In the genomic region with DNA sequence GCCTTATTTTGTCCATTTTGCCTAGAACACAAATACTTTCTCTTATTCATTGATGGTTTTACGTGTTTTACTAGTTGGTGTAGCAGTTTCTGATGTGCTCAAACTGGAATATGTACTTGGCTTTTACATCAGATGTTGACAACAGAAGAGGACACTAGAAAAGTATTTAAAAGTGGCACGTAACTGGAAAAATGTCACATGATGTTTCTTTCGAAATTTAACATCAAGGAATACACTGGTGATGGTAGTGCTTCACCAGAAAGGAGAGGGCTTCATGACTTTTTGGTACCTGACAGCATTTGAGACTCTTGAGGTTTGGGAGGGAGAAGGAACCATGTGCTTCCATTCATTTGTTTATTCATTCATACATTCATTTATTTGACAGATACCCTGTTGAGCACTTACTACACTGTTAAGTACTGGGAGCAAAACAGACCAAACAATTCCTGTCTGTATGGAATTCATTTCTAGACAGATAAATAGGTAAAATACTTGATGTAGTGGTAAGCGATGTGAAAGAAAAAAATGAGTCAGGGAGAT, we compare ENCODE assay signal across 9 cellular contexts. TPM values are rescaled to one million over a fixed set of nuclear protein-coding genes. Genes with fewer than 3 reads are reported as not detected.
DNase-seq lines count a peak whose midpoint lies in the region; ATAC-seq and TF ChIP-seq lines count a peak whose summit lies in the region.
"Had no signal": no experiment of that assay in that cellular context is flagged by ENCODE, and none has a peak within 500 bp of the region (broad histone marks: within the 10 kb centered on the region; RNA-seq: fewer than 3 reads in every experiment).

No MANE protein-coding gene starts in this region.

- H3K36me3 Mint-ChIP-seq in endodermal cell (ENCODE audit: low read depth), result peaks cover 15% of the 10 kb centered on the region
- H3K36me3 Mint-ChIP-seq in osteocyte (ENCODE audit: unreplicated experiment), result peaks cover 5% of the 10 kb centered on the region

- H3K9ac ChIP-seq in DND-41 (ENCODE audit: low read depth, low read length) (peak overlapping the region; percentile 98), OCI-LY3 (ENCODE audit: low read length) (peak overlapping the region; percentile 83), endodermal cell (ENCODE audit: extremely low read depth, low read length, poor library complexity, severe bottlenecking) (peak overlapping the region; percentile 90)

- H3K27ac Mint-ChIP-seq in endodermal cell (peak overlapping the region; percentile 28), osteocyte (ENCODE audit: unreplicated experiment) (peak overlapping the region; percentile 73)

- H4K20me1 ChIP-seq in DND-41 (ENCODE audit: insufficient read depth, low read length), result peaks cover 16% of the 10 kb centered on the region; the same call in 1 of the 2 replicates
- H4K20me1 ChIP-seq in OCI-LY3 (ENCODE audit: insufficient read depth, low read length), result peaks cover 9% of the 10 kb centered on the region; the same call in 1 of the 2 replicates

- H3K4me3 Mint-ChIP-seq in endodermal cell, result peak overlapping the region; percentile 93
- peak overlapping the region; percentile 93 for H3K4me3 Mint-ChIP-seq in osteocyte (ENCODE audit: unreplicated experiment)

- H3K27me3 ChIP-seq in DND-41 (ENCODE audit: insufficient read depth, low read length, poor library complexity) (no peaks in the 10 kb centered on the region), OCI-LY3 (ENCODE audit: low read depth, low read length) (no peaks in the 10 kb centered on the region), endodermal cell (ENCODE audit: control insufficient read depth, insufficient read depth, low read length, poor library complexity, severe bottlenecking) (no peaks in the 10 kb centered on the region)

- ATAC-seq in DND-41 (ENCODE audit: insufficient read depth, low read depth) (no peak), HG03097 (IDR thresholded peaks at IDR 0.05; ENCODE audit: low FRiP score, unreplicated experiment) (no peak), GM19035 (IDR thresholded peaks at IDR 0.05; ENCODE audit: unreplicated experiment) (no peak)

- no peaks in the 10 kb centered on the region for H3K9me3 Mint-ChIP-seq in endodermal cell
- no peaks in the 10 kb centered on the region for H3K9me3 Mint-ChIP-seq in osteocyte (ENCODE audit: unreplicated experiment)

- H3K4me1 ChIP-seq in DND-41 (ENCODE audit: insufficient read depth, low read length), result peaks cover 43% of the 10 kb centered on the region
- peaks cover 17% of the 10 kb centered on the region for H3K4me1 ChIP-seq in OCI-LY3 (ENCODE audit: low read length)
- H3K4me1 ChIP-seq in endodermal cell (ENCODE audit: control insufficient read depth, insufficient read depth, low read length), result no peaks in the 10 kb centered on the region

- peaks cover 25% of the 10 kb centered on the region for H3K36me3 ChIP-seq in DND-41 (ENCODE audit: insufficient read depth, low read length)
- H3K36me3 ChIP-seq in OCI-LY3 (replicated peaks; ENCODE audit: low read depth, low read length), result peaks cover 14% of the 10 kb centered on the region
- H3K36me3 ChIP-seq in endodermal cell (ENCODE audit: control insufficient read depth, insufficient read depth, low read length), result peaks cover 15% of the 10 kb centered on the region

- H3K27me3 Mint-ChIP-seq in endodermal cell (ENCODE audit: insufficient read depth) (no peaks in the 10 kb centered on the region), osteocyte (ENCODE audit: unreplicated experiment) (no peaks in the 10 kb centered on the region)

- 86 to 100% methylated on average over 3 to 4 of the region's 4 CpGs for WGBS in endodermal cell (ENCODE audit: insufficient coverage in 1 of 2, insufficient read length in 1 of 2), 2 experiments

- H3K79me2 ChIP-seq in DND-41 (ENCODE audit: insufficient read depth, low read length) (peaks cover 65% of the 10 kb centered on the region), OCI-LY3 (ENCODE audit: low read length) (peaks cover 62% of the 10 kb centered on the region)

- H3K4me1 Mint-ChIP-seq in endodermal cell, result peaks cover 23% of the 10 kb centered on the region
- H3K4me1 Mint-ChIP-seq in osteocyte (ENCODE audit: unreplicated experiment), result peaks cover 34% of the 10 kb centered on the region

- peak overlapping the region; percentile 99 to 100; a peak in 3 of 4 replicates for H3K4me3 ChIP-seq in DND-41 (ENCODE audit: low read depth in 1 of 2, low read length in 2 of 2)
- peak overlapping the region; percentile 92 for H3K4me3 ChIP-seq in OCI-LY3 (ENCODE audit: low read length)
- H3K4me3 ChIP-seq in endodermal cell (ENCODE audit: low read length), result peak overlapping the region; percentile 92

- H3K4me2 ChIP-seq in DND-41 (ENCODE audit: insufficient read depth, low read length), result peak overlapping the region; percentile 86
- peak overlapping the region; percentile 86 for H3K4me2 ChIP-seq in OCI-LY3 (ENCODE audit: low read length)

- H3K27ac ChIP-seq in DND-41 (ENCODE audit: low read length) (peak overlapping the region; percentile 86), OCI-LY3 (ENCODE audit: low read length) (no peak overlapping the region), endodermal cell (ENCODE audit: low read depth, low read length) (no peak overlapping the region)

- DNase-seq in DND-41 (no peak), endodermal cell (no peak), osteocyte (ENCODE audit: extremely low spot score, unreplicated experiment) (no peak), activated gamma-delta T cell (lab: John Stamatoyannopoulos, UW) (no peak), GOT3 (lab: John Stamatoyannopoulos, UW) (no peak)
- DNase-seq: NCI-H1694 treated with DMSO at 0.1 percent for 48 hours had no signal

- no peak overlapping the region for H2AFZ ChIP-seq in DND-41 (ENCODE audit: low read depth, low read length)
- no peak overlapping the region for H2AFZ ChIP-seq in OCI-LY3 (ENCODE audit: low read depth, low read length)

- H3K9me3 ChIP-seq in DND-41 (ENCODE audit: insufficient read depth, low read length, severe bottlenecking), result no peaks in the 10 kb centered on the region
- no peaks in the 10 kb centered on the region for H3K9me3 ChIP-seq in OCI-LY3 (ENCODE audit: insufficient read depth, low read length)
- no peaks in the 10 kb centered on the region for H3K9me3 ChIP-seq in endodermal cell (ENCODE audit: control insufficient read depth, low read length)

- TF ChIP-seq CTCF in DND-41 (IDR thresholded peaks at IDR 0.05; ENCODE audit: borderline replicate concordance, extremely low read depth, low read length, poor library complexity, severe bottlenecking), result no peak
- no peak for TF ChIP-seq CTCF in OCI-LY3 (IDR thresholded peaks at IDR 0.05; ENCODE audit: low read depth, low read length)
- TF ChIP-seq CTCF in endodermal cell (conservative IDR thresholded peaks at IDR 0.05), result no peak
- no peak for TF ChIP-seq CTCF in osteocyte (IDR thresholded peaks at IDR 0.05)

RNA-seq across cellular contexts. Expression of gene GIGYF2, which starts 1.5 kb away (rescaled TPM):
- total RNA-seq in endodermal cell, result 10 to 100 TPM; 62.5 to 72.3 TPM
- 49.6 TPM for polyA plus RNA-seq in endodermal cell (2013, experiment 1 of 2)
- polyA plus RNA-seq in endodermal cell (2013, experiment 2 of 2), result 46.1 TPM
- total RNA-seq in osteocyte, result 63.4 and 66.0 TPM in 2 replicates
